In genomic region chr18:32915526-32915925, GRCh38 we compare ENCODE assay signal across 26 cellular contexts.
"Had no signal": no experiment of that assay in that cellular context is flagged by ENCODE, and none has a peak within 500 bp of the region (broad histone marks: within the 10 kb centered on the region; RNA-seq: fewer than 3 reads in every experiment).

No MANE protein-coding gene starts in this region.

- H3K4me1 ChIP-seq: ascending aorta, breast epithelium, colonic mucosa had no signal

- ATAC-seq: activated CD4-positive, alpha-beta T cell treated with anti-CD3 and anti-CD28 coated beads for 36 hours; activated naive CD4-positive, alpha-beta T cell treated with anti-CD3 and anti-CD28 coated beads, Interleukin-2, amount 50 U/mL, for 72 hours; activated T-cell treated with anti-CD3 and anti-CD28 coated beads, Interleukin-2, amount 50 U/mL, for 72 hours had no signal

- H3K27me3 ChIP-seq: ascending aorta, breast epithelium, cardiac muscle cell, colonic mucosa had no signal

- H3K36me3 ChIP-seq: ascending aorta, breast epithelium, cardiac muscle cell, colonic mucosa had no signal

- H3K4me3 ChIP-seq: ascending aorta, breast epithelium, cardiac muscle cell, colonic mucosa had no signal

- DNase-seq: activated CD4-positive, alpha-beta memory T cell treated with anti-CD3 and anti-CD28 coated beads, Interleukin-2, amount 10 ng/mL, durations not matched to agents 7 days and 5 days; activated CD4-positive, alpha-beta T cell treated with anti-CD3 and anti-CD28 coated beads for 36 hours; activated CD4-positive, alpha-beta T cell treated with anti-CD3 and anti-CD28 coated beads, Interleukin-2, amount 10 ng/mL, durations not matched to agents 7 days and 5 days; activated CD4-positive, alpha-beta T cell treated with anti-CD3 and anti-CD28 coated beads, Interleukin-2, amount 50 U/mL, for 4 hours; activated CD4-positive, CD25-positive, alpha-beta regulatory T cell; activated CD4-positive, CD25-positive, alpha-beta regulatory T cell treated with anti-CD3 and anti-CD28 coated beads, Interleukin-2, amount 50 U/mL, for 72 hours; activated CD8-positive, alpha-beta memory T cell treated with anti-CD3 and anti-CD28 coated beads, Interleukin-2, amount 50 U/mL, for 48 hours; activated gamma-delta T cell; activated naive CD4-positive, alpha-beta T cell; activated naive CD4-positive, alpha-beta T cell treated with anti-CD3 and anti-CD28 coated beads, Interleukin-2, amount 10 ng/mL, durations not matched to agents 7 days and 5 days; activated naive CD8-positive, alpha-beta T cell treated with anti-CD3 and anti-CD28 coated beads, Interleukin-2, amount 10 ng/mL, durations not matched to agents 7 days and 5 days; activated T-cell treated with anti-CD3 and anti-CD28 coated beads for 4 hours; activated T-cell treated with anti-CD3 and anti-CD28 coated beads, Interleukin-2, amount 50 U/mL, for 24 hours; activated T-cell treated with anti-CD3 and anti-CD28 coated beads, Interleukin-2, amount 50 U/mL, for 72 hours; central memory CD4-positive, alpha-beta T cell; cerebellar nuclear complex; colonic mucosa; effector CD8-positive, alpha-beta T cell; foreskin fibroblast; head of caudate nucleus; T-helper 2 cell had no signal

- H3K27ac ChIP-seq: ascending aorta, breast epithelium, cardiac muscle cell, colonic mucosa, epithelial cell of prostate had no signal

- H3K9me3 ChIP-seq: ascending aorta, breast epithelium, colonic mucosa had no signal
